21 cellular contexts compared by ENCODE assay signal in genomic region chr16:11402051-11402744, GRCh38. TPM values are rescaled to one million over a fixed set of nuclear protein-coding genes. Genes with fewer than 3 reads are reported as not detected.
DNase-seq lines count a peak whose midpoint lies in the region; ATAC-seq, FAIRE-seq and TF ChIP-seq lines count a peak whose summit lies in the region.
"Had no signal": no experiment of that assay in that cellular context is flagged by ENCODE, and none has a peak within 500 bp of the region (broad histone marks: within the 10 kb centered on the region; RNA-seq: fewer than 3 reads in every experiment).

No MANE protein-coding gene starts in this region.

- H3K27me3 ChIP-seq in K562 (ENCODE audit: control insufficient read depth in 2 of 2, insufficient read depth in 2 of 2, low read length in 2 of 2) (peaks cover 17 to 64% of the 10 kb centered on the region in 2 experiments; a peak in 4 of 5 replicates), testis (no peaks in the 10 kb centered on the region)
- H3K27me3 ChIP-seq: suprapubic skin had no signal

- H3K36me3 ChIP-seq in K562 (ENCODE audit: control insufficient read depth, insufficient read depth, low read length): no peaks in the 10 kb centered on the region
- no peaks in the 10 kb centered on the region for H3K36me3 ChIP-seq in kidney (ENCODE audit: control insufficient read depth in 1 of 2, insufficient read depth in 2 of 2, low read length in 2 of 2)
- H3K36me3 ChIP-seq in testis (ENCODE audit: low read depth, missing control alignments): no peaks in the 10 kb centered on the region
- H3K36me3 ChIP-seq: suprapubic skin had no signal

- H3K4me3 Mint-ChIP-seq in type B pancreatic cell: no peak overlapping the region
- H3K4me3 Mint-ChIP-seq: activated CD8-positive, alpha-beta T cell treated with anti-CD3 and anti-CD28 coated beads for 36 hours; brain; CD4-positive, CD25-positive, alpha-beta regulatory T cell had no signal

- H3K4me1 ChIP-seq in K562 (replicated peaks in 1 of 2; ENCODE audit: control insufficient read depth in 2 of 2, insufficient read depth in 2 of 2, low read length in 2 of 2) (peaks cover 0 to 23% of the 10 kb centered on the region in 2 experiments; a peak in 2 of 5 replicates), kidney (ENCODE audit: control insufficient read depth in 1 of 2, insufficient read depth in 1 of 2, low read depth in 1 of 2, low read length in 2 of 2) (peaks cover 0 to 3% of the 10 kb centered on the region in 2 donors), testis (peaks cover 19% of the 10 kb centered on the region)
- H3K4me1 ChIP-seq: suprapubic skin had no signal

- POLR2A ChIA-PET in K562 (lab: Yijun Ruan, JAX): interaction anchor here (1.1 kb wide), 1 partner anchor 9 kb away, joined by 3 read pairs; no protein-coding TSS in a partner anchor

- H3K4me1 Mint-ChIP-seq in type B pancreatic cell (ENCODE audit: unreplicated experiment): peaks cover 4% of the 10 kb centered on the region
- H3K4me1 Mint-ChIP-seq: brain; CD4-positive, CD25-positive, alpha-beta regulatory T cell had no signal

- H3K9ac ChIP-seq in K562 (ENCODE audit: insufficient read depth in 1 of 2, low read depth in 2 of 2, low read length in 2 of 2): peak overlapping the region in 1 of 2 experiments; percentile 60; a peak in 2 of 4 replicates
- no peak overlapping the region for H3K9ac ChIP-seq in kidney (ENCODE audit: low read length in 2 of 2)

- peak overlapping the region; percentile 40; the same call in 1 of the 2 replicates for H2AFZ ChIP-seq in K562 (ENCODE audit: low read depth, low read length)

- no TSS peak for BruUV-seq in K562 (replicated peaks; lab: Mats Ljungman, UMichigan)

- TF ChIP-seq POLR2A in K562 (conservative IDR thresholded peaks at IDR 0.05) (no peak), testis (IDR thresholded peaks at IDR 0.05) (no peak)

- peaks cover 8% of the 10 kb centered on the region; the same call in 1 of the 2 replicates for H4K20me1 ChIP-seq in K562 (replicated peaks; ENCODE audit: control insufficient read depth, insufficient read depth, low read length)

- DNase-seq in NCI-H2196 (lab: John Stamatoyannopoulos, UW; ENCODE audit: unreplicated experiment): peak; percentile 23
- no peak for DNase-seq in NCI-H2196 treated with DMSO at 0.1 percent for 48 hours (lab: John Stamatoyannopoulos, UW; ENCODE audit: unreplicated experiment)
- DNase-seq in K562 (ENCODE audit: extremely low read depth in 1 of 4, low spot score in 3 of 4): peak in 2 of 4 experiments; percentile 28 to 31
- peak; percentile 75 for DNase-seq in kidney
- DNase-seq in testis: peak; percentile 82
- no peak for DNase-seq in omental fat pad (ENCODE audit: low spot score)
- no peak for DNase-seq in type B pancreatic cell (ENCODE audit: extremely low spot score, unreplicated experiment)
- DNase-seq: activated CD8-positive, alpha-beta T cell treated with anti-CD3 and anti-CD28 coated beads for 36 hours; activated T-cell treated with anti-CD3 and anti-CD28 coated beads, Interleukin-2, amount 50 U/mL, for 48 hours; CD4-positive, CD25-positive, alpha-beta regulatory T cell; dermis blood vessel endothelial cell; DMS53; foreskin melanocyte; NCI-H1694 treated with DMSO at 0.1 percent for 48 hours; NCI-H446 treated with DMSO at 0.1 percent for 48 hours; stimulated activated CD8-positive, alpha-beta memory T cell treated with anti-CD3 and anti-CD28 coated beads, Interleukin-4, amount 100 ng/mL, for 48 hours had no signal

- no peak overlapping the region for H3K4me2 ChIP-seq in K562 (ENCODE audit: insufficient read depth, low read length)

- TF ChIP-seq CTCF in K562 (IDR thresholded peaks at IDR 0.05 in 2 of 3, conservative IDR thresholded peaks at IDR 0.05 in 1 of 3; ENCODE audit: insufficient read depth in 2 of 3, low read depth in 1 of 3, low read length in 3 of 3): 0 out of 6 replicates have a peak, but pooled peaks of 2 of the 3 experiments have one; percentile 14 to 17
- no peak for TF ChIP-seq CTCF in kidney (IDR thresholded peaks at IDR 0.05; ENCODE audit: borderline replicate concordance, extremely low read depth, insufficient read depth)
- TF ChIP-seq CTCF in testis (IDR thresholded peaks at IDR 0.05): no peak
- no peak for TF ChIP-seq CTCF in omental fat pad (IDR thresholded peaks at IDR 0.05)
- no peak for TF ChIP-seq CTCF in type B pancreatic cell (conservative IDR thresholded peaks at IDR 0.05)

- 0 out of 4 replicates have a peak, but pooled peaks of 1 of the 2 experiments have one; percentile 7 for TF ChIP-seq RAD21 in K562 (CRISPR knock-in tag; conservative IDR thresholded peaks at IDR 0.05 in 1 of 2, IDR thresholded peaks at IDR 0.05 in 1 of 2)

- H3K36me3 Mint-ChIP-seq in type B pancreatic cell: no peaks in the 10 kb centered on the region
- H3K36me3 Mint-ChIP-seq: activated naive CD4-positive, alpha-beta T cell treated with anti-CD3 and anti-CD28 coated beads, Interleukin-2, amount 50 U/mL, for 72 hours; CD4-positive, CD25-positive, alpha-beta regulatory T cell had no signal

- CTCF ChIA-PET in K562 (lab: Yijun Ruan, JAX; ENCODE audit: low intra/inter-chr PET ratio): no interaction called here

- TF ChIP-seq EP300 in K562 (IDR thresholded peaks at IDR 0.05; ENCODE audit: low read length): no peak

- in situ Hi-C loops in K562 (cut with MboI): loop anchor here (10.0 kb wide), 1 partner anchor 253 kb away; no protein-coding TSS in a partner anchor

- H3K9me3 Mint-ChIP-seq in type B pancreatic cell: peaks cover under 1% of the 10 kb centered on the region
- H3K9me3 Mint-ChIP-seq: activated CD8-positive, alpha-beta T cell treated with anti-CD3 and anti-CD28 coated beads for 36 hours; activated naive CD4-positive, alpha-beta T cell treated with anti-CD3 and anti-CD28 coated beads, Interleukin-2, amount 50 U/mL, for 72 hours; CD4-positive, CD25-positive, alpha-beta regulatory T cell had no signal

- no peaks in the 10 kb centered on the region for H3K27me3 Mint-ChIP-seq in type B pancreatic cell
- H3K27me3 Mint-ChIP-seq: activated CD8-positive, alpha-beta T cell treated with anti-CD3 and anti-CD28 coated beads for 36 hours; CD4-positive, CD25-positive, alpha-beta regulatory T cell had no signal

- no peaks in the 10 kb centered on the region for H3K79me2 ChIP-seq in K562 (ENCODE audit: control insufficient read depth, insufficient read depth, low read length)

- H3K9me3 ChIP-seq in K562 (replicated peaks; ENCODE audit: control insufficient read depth, insufficient read depth, low read depth, low read length): no peaks in the 10 kb centered on the region
- H3K9me3 ChIP-seq in kidney (ENCODE audit: control insufficient read depth in 1 of 2, low read length in 2 of 2): no peaks in the 10 kb centered on the region
- no peaks in the 10 kb centered on the region for H3K9me3 ChIP-seq in testis
- H3K9me3 ChIP-seq: suprapubic skin had no signal

- no peak overlapping the region for H3K4me3 ChIP-seq in K562
- no peak overlapping the region for H3K4me3 ChIP-seq in kidney (ENCODE audit: low read length in 2 of 2)
- H3K4me3 ChIP-seq in testis: no peak overlapping the region
- H3K4me3 ChIP-seq: suprapubic skin had no signal

- H3K9me1 ChIP-seq in K562 (ENCODE audit: control insufficient read depth, insufficient read depth, low read length): no peaks in the 10 kb centered on the region

- intact Hi-C loops in K562 (cut with micrococcal nuclease) (loop anchor here (10.0 kb wide), 1 partner anchor 123 kb away; a partner anchor contains a TSS), kidney (cut with DNase I) (loop anchor here (10.0 kb wide), 1 partner anchor 123 kb away; a partner anchor contains a TSS), testis (cut with DNase I; ENCODE audit: low total_unique reads) (loop anchor here (5.0 kb wide), 1 partner anchor 240 kb away; no protein-coding TSS in a partner anchor)

- H3K27ac ChIP-seq in K562 (ENCODE audit: extremely low read depth, low read depth, low read length) (no peak overlapping the region), kidney (ENCODE audit: low read depth in 2 of 2, low read length in 2 of 2) (peak overlapping the region in 1 of 2 donors; percentile 32), testis (peak overlapping the region; percentile 14 to 27)
- H3K27ac ChIP-seq: epithelial cell of prostate, suprapubic skin had no signal

- H3K27ac Mint-ChIP-seq in type B pancreatic cell: no peak overlapping the region
- H3K27ac Mint-ChIP-seq: activated CD8-positive, alpha-beta T cell treated with anti-CD3 and anti-CD28 coated beads for 36 hours; brain; CD4-positive, CD25-positive, alpha-beta regulatory T cell had no signal

- ATAC-seq in K562 (peak; percentile 69), omental fat pad (ENCODE audit: low FRiP score) (no peak), GM21526 (IDR thresholded peaks at IDR 0.05; ENCODE audit: low FRiP score, unreplicated experiment) (no peak)
- ATAC-seq: activated CD8-positive, alpha-beta T cell treated with anti-CD3 and anti-CD28 coated beads for 36 hours; activated naive CD4-positive, alpha-beta T cell treated with anti-CD3 and anti-CD28 coated beads, Interleukin-2, amount 50 U/mL, for 72 hours had no signal

- 25% methylated on average over 23 of the region's 23 CpGs for WGBS in K562 (ENCODE audit: insufficient coverage, low coverage, missing lambda C conversion rate)
- 43 to 56% methylated on average over 10 to 23 of the region's 23 CpGs for WGBS in testis, 2 donors

- FAIRE-seq in K562 (lab: Jason Lieb, UNC) (no peak), kidney (lab: Jason Lieb, UNC) (no peak)

RNA-seq across cellular contexts. Expression of gene RMI2, which starts 56.9 kb away (rescaled TPM):
- total RNA-seq in K562 (2011; cell fraction: chromatin; rRNA removed; ENCODE audit: low replicate concordance): 15.0 and 19.5 TPM in 2 replicates
- total RNA-seq in K562 (2011; cell fraction: nucleolus; rRNA removed): 8.7 and 9.6 TPM in 2 replicates
- total RNA-seq in K562 (2011; cell fraction: nucleoplasm; rRNA removed): 13.8 and 19.5 TPM in 2 replicates
- total RNA-seq in K562 (2014; rRNA removed): 23.2 and 35.2 TPM in 2 replicates
- 32.6 and 39.9 TPM in 2 replicates for total RNA-seq in K562 (2014; rRNA removed; fragmentation: Illumina TruSeq; extraction: Trizol)
- total RNA-seq in K562 (2015; rRNA removed; fragmentation: Illumina TruSeq; extraction: Trizol): 16.1 and 16.4 TPM in 2 replicates
- 33.7 and 38.8 TPM in 2 replicates for total RNA-seq in K562 (2021)
- 27.4 and 35.0 TPM in 2 replicates for polyA plus RNA-seq in K562 (2011; rRNA removed)
- 12.1 and 25.8 TPM in 2 replicates for polyA plus RNA-seq in K562 (2011; cell fraction: cytosol; rRNA removed)
- polyA plus RNA-seq in K562 (2011; cell fraction: nucleus; rRNA removed): 9.6 and 15.0 TPM in 2 replicates
- 37.1 and 50.2 TPM in 2 replicates for polyA plus RNA-seq in K562 (2012)
- 43.4 and 48.8 TPM in 2 replicates for polyA plus RNA-seq in K562 (2014; fragmentation: Illumina TruSeq; extraction: Trizol)
- 10 to 100 TPM in 1 of 2 experiments, 1 to 10 TPM in 1; 8.0 to 10.3 TPM for polyA plus RNA-seq in K562 (2014; fragmentation: Nextera tagmentation; extraction: Ambion mirVana)
- 32.5 and 36.9 TPM in 2 replicates for polyA plus RNA-seq in K562 (2014; rRNA removed)
- 18.2 and 19.3 TPM in 2 replicates for polyA minus RNA-seq in K562 (2011; rRNA and poly(A)+ RNA removed)
- polyA minus RNA-seq in K562 (2011; cell fraction: cytosol; rRNA and poly(A)+ RNA removed): 7.6 and 8.6 TPM in 2 replicates
- 3.9 and 8.6 TPM in 2 replicates for polyA minus RNA-seq in K562 (2011; cell fraction: nucleus; rRNA and poly(A)+ RNA removed)
- total RNA-seq in kidney: 4.6 TPM
- polyA plus RNA-seq in kidney (ENCODE audit: insufficient read depth, low read depth, low replicate concordance): 5.2 TPM
- 10 to 100 TPM; 26.7 to 30.6 TPM for total RNA-seq in testis
- polyA plus RNA-seq in testis (ENCODE audit: insufficient read depth, low read depth, low replicate concordance): 21.5 TPM
- 1 to 10 TPM in 2 of 4 donors, under 1 TPM in 1, not detected in 1; 0.72 to 1.7 (median 1.2) TPM for total RNA-seq in omental fat pad
- 30.0 and 41.3 TPM in 2 replicates for total RNA-seq in type B pancreatic cell (ENCODE audit: low replicate concordance)

Comparison
In these comparisons a context has a peak if more than half of its experiments do, and no peak if none do; other contexts are left out.
1. DNase-seq: peak in NCI-H2196 (single experiment), kidney (single experiment) and testis (single experiment); none in NCI-H2196 treated with DMSO at 0.1 percent for 48 hours (single experiment), omental fat pad (single experiment) and type B pancreatic cell (single experiment).
2. CTCF ChIP-seq: peak in K562 (2 of 3); none in kidney (single experiment), testis (0 of 3), omental fat pad (0 of 3) and type B pancreatic cell (single experiment).